ENCODE assay signal across 8 cellular contexts in the genomic region with DNA sequence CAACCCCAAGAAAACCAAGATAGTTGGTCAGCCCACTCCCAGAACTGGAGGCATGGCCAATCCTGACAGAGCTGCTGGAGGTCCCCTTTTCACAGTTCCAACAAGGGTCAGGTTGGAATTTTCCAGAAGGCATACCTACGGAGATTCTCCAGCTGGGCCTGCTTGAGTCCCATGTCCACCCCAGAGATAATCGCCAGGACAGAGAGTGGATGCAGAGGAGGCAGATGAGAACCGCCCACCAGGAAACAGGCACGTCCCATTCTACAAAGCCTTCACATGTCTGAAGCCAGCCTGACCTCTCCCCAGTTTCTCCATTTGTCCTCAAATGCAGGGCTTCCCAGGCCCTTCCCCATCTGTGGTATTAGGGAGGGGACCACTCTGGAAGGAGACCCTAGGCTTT. TPM values are rescaled to one million over a fixed set of nuclear protein-coding genes. Genes with fewer than 3 reads are reported as not detected.
A peak's percentile ranks its signal among the peaks of the same experiment; 100 is the strongest.
DNase-seq lines count a peak whose midpoint lies in the region; ATAC-seq and TF ChIP-seq lines count a peak whose summit lies in the region.
"Had no signal": no experiment of that assay in that cellular context is flagged by ENCODE, and none has a peak within 500 bp of the region (broad histone marks: within the 10 kb centered on the region; RNA-seq: fewer than 3 reads in every experiment).

No MANE protein-coding gene starts in this region.

- peak overlapping the region; percentile 8 to 10; a peak in 3 of 4 replicates for H3K4me3 ChIP-seq in HCT116 (replicated peaks in 1 of 2; ENCODE audit: low read depth in 1 of 2, low read length in 2 of 2)
- no peak overlapping the region for H3K4me3 ChIP-seq in RWPE2 (ENCODE audit: severe bottlenecking)
- no peak overlapping the region for H3K4me3 ChIP-seq in skin epidermis

- H3K9ac ChIP-seq in HCT116 (ENCODE audit: low read length) = peak overlapping the region; percentile 60

- RAD21 ChIA-PET in HCT116 (lab: Charles Lee; ENCODE audit: low non-redundant PET in 1 of 2, low total read pairs in 2 of 2, uncharacterized antibody in 2 of 2, unreplicated experiment in 2 of 2) = interaction anchor here in 1 of 2 experiments (0.6 kb wide), 1 partner anchor 29 kb away, joined by 5 read pairs; no protein-coding TSS in a partner anchor

- no peaks in the 10 kb centered on the region for H4K20me1 ChIP-seq in HCT116 (ENCODE audit: insufficient read depth)

- DNase-seq in HCT116 (ENCODE audit: low read depth, low spot score) (no peak), RWPE2 (ENCODE audit: low spot score) (no peak), endothelial cell (ENCODE audit: low spot score) (no peak), NOMO-1 (lab: John Stamatoyannopoulos, UW; ENCODE audit: unreplicated experiment in 2 of 2) (no peak)
- DNase-seq: NCI-H2081 treated with DMSO at 0.1 percent for 48 hours had no signal

- no TSS peak for BruUV-seq in HCT116 (replicated peaks; lab: Mats Ljungman, UMichigan)

- no peak for TF ChIP-seq POLR2A in HCT116 (IDR thresholded peaks at IDR 0.05; ENCODE audit: borderline replicate concordance, extremely low read depth, insufficient read depth, insufficient read length)

- H3K4me1 ChIP-seq in HCT116 (ENCODE audit: control insufficient read depth in 1 of 2, insufficient read depth in 2 of 2, low read length in 2 of 2) (peaks cover 94 to 100% of the 10 kb centered on the region in 2 experiments), RWPE2 (ENCODE audit: insufficient read depth, poor library complexity, severe bottlenecking) (peaks cover 36% of the 10 kb centered on the region)

- no peak for ATAC-seq in HCT116
- no peak for ATAC-seq in RWPE2 (ENCODE audit: low read depth)
- no peak for ATAC-seq in HG02981 (IDR thresholded peaks at IDR 0.05; ENCODE audit: unreplicated experiment)
- no peak for ATAC-seq in HG03097 (IDR thresholded peaks at IDR 0.05; ENCODE audit: low FRiP score, unreplicated experiment)

- no peaks in the 10 kb centered on the region for H3K36me3 Mint-ChIP-seq in endothelial cell (ENCODE audit: low read depth, unreplicated experiment)

- H3K36me3 ChIP-seq in HCT116 (ENCODE audit: control insufficient read depth in 1 of 2, insufficient read depth in 2 of 2, low read length in 2 of 2) (no peaks in the 10 kb centered on the region), RWPE2 (ENCODE audit: low read depth) (no peaks in the 10 kb centered on the region)

- H3K27ac ChIP-seq in HCT116 (ENCODE audit: low read depth, low read length) (peak overlapping the region; percentile 93), RWPE2 (ENCODE audit: poor library complexity, severe bottlenecking) (peak overlapping the region; percentile 99), skin epidermis (peak overlapping the region in 15 of 21 experiments; percentile 11 to 87 (median 71))

- H3K9me3 Mint-ChIP-seq in endothelial cell (ENCODE audit: unreplicated experiment) = no peaks in the 10 kb centered on the region

- no peaks in the 10 kb centered on the region for H3K79me2 ChIP-seq in HCT116 (ENCODE audit: insufficient read depth, low read length)

- CTCF ChIA-PET in HCT116 (lab: Charles Lee) = interaction anchor here (0.9 kb wide), 1 partner anchor 9 kb away, joined by 3 read pairs; no protein-coding TSS in a partner anchor

- no peak overlapping the region for H2AFZ ChIP-seq in HCT116 (ENCODE audit: low read depth, low read length, poor library complexity, severe bottlenecking)

- TF ChIP-seq CTCF in HCT116 (IDR thresholded peaks at IDR 0.05 in 2 of 3, conservative IDR thresholded peaks at IDR 0.05 in 1 of 3; ENCODE audit: borderline replicate concordance in 1 of 3, insufficient read depth in 1 of 3, low read depth in 2 of 3, low read length in 2 of 3) (no peak), RWPE2 (IDR thresholded peaks at IDR 0.05; ENCODE audit: poor library complexity, severe bottlenecking) (no peak), endothelial cell (IDR thresholded peaks at IDR 0.05; ENCODE audit: unreplicated experiment) (no peak)

- H3K9me3 ChIP-seq in HCT116 (ENCODE audit: control insufficient read depth in 1 of 2, insufficient read depth in 1 of 2, low read depth in 1 of 2, low read length in 2 of 2) (no peaks in the 10 kb centered on the region), RWPE2 (ENCODE audit: severe bottlenecking) (no peaks in the 10 kb centered on the region)

- POLR2A ChIA-PET in HCT116 (lab: Charles Lee) = interaction anchor here (0.6 to 4.7 kb wide), 24 partner anchors 8 to 203 kb away, joined by 3 to 40 read pairs (median 6); a partner anchor contains a TSS

- peaks cover 7% of the 10 kb centered on the region for H3K27me3 Mint-ChIP-seq in endothelial cell (ENCODE audit: unreplicated experiment)

- H3K27me3 ChIP-seq in HCT116 (ENCODE audit: insufficient read depth, low read length) = no peaks in the 10 kb centered on the region
- H3K27me3 ChIP-seq in RWPE2 (ENCODE audit: insufficient read depth, poor library complexity, severe bottlenecking) = no peaks in the 10 kb centered on the region

- no peak overlapping the region for H3K4me3 Mint-ChIP-seq in endothelial cell (ENCODE audit: unreplicated experiment)

- no peak for TF ChIP-seq RAD21 in HCT116 (IDR thresholded peaks at IDR 0.05; ENCODE audit: low read depth)

- peak overlapping the region; percentile 93 for H3K27ac Mint-ChIP-seq in endothelial cell (ENCODE audit: unreplicated experiment)

- intact Hi-C loops in HCT116 (cut with micrococcal nuclease) = no loop called here

- H3K4me1 Mint-ChIP-seq in endothelial cell (ENCODE audit: unreplicated experiment) = peaks cover 65% of the 10 kb centered on the region

- H3K9me2 ChIP-seq in HCT116 (ENCODE audit: insufficient read depth) = no peaks in the 10 kb centered on the region

- peak overlapping the region; percentile 62 for H3K4me2 ChIP-seq in HCT116 (ENCODE audit: low read length)

TF ChIP-seq in HCT116, 20 proteins besides CTCF, POLR2A, EP300 and RAD21:
- no peak for TF ChIP-seq SIN3A (IDR thresholded peaks at IDR 0.05; ENCODE audit: low read depth)
- TF ChIP-seq, protein P1, sequence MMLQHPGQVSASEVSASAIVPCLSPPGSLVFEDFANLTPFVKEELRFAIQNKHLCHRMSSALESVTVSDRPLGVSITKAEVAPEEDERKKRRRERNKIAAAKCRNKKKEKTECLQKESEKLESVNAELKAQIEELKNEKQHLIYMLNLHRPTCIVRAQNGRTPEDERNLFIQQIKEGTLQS (IDR thresholded peaks at IDR 0.05) = no peak
- TF ChIP-seq FOSL1 (IDR thresholded peaks at IDR 0.05; ENCODE audit: low read depth) = no peak
- TF ChIP-seq SRF (IDR thresholded peaks at IDR 0.05; ENCODE audit: low read depth) = no peak
- no peak for TF ChIP-seq ELF1 (IDR thresholded peaks at IDR 0.05; ENCODE audit: borderline replicate concordance, low read depth)
- TF ChIP-seq EZH2 (IDR thresholded peaks at IDR 0.05) = no peak
- no peak for TF ChIP-seq CEBPB (IDR thresholded peaks at IDR 0.05; ENCODE audit: low read depth)

RNA-seq across cellular contexts. Expression of a gene that starts 47.4 kb away (rescaled TPM):
- total RNA-seq in HCT116 (2021; ENCODE audit: unreplicated experiment) (127 TPM), endothelial cell (ENCODE audit: unreplicated experiment) (69.2 TPM)
- polyA plus RNA-seq in HCT116 (2012) = 71.8 and 86.2 TPM in 2 replicates

Comparison
In these comparisons a context has a peak if more than half of its experiments do, and no peak if none do; other contexts are left out.
1. H3K4me3 ChIP-seq: peak in HCT116 (2 of 2); none in RWPE2 (single experiment) and skin epidermis (0 of 7).
2. Peak in every context shown above with its lines, with median percentiles within 50 percentile points of each other: H3K27ac ChIP-seq.